ENCODE assay signal across 26 cellular contexts in the genomic region with DNA sequence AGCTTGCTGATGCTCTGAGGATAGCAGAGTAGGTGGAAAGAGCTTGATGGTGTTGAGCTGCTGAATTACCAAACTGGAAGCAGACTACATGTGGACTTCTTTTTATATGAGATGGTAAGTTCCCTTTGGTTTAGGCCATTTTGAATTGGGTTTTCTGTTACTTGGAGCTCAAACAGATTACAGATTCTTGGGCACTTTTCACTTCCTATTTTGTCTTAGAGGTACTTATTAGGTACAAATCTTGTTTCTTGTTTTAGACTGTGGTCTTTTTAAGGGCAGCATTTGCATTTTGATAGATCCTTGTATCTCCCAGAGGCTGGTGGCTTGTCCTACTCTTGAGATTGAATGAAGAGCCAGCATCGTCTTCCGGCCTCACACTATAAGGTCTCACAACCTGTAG.
DNase-seq lines count a peak whose midpoint lies in the region; ATAC-seq, FAIRE-seq and TF ChIP-seq lines count a peak whose summit lies in the region.
"Had no signal": no experiment of that assay in that cellular context is flagged by ENCODE, and none has a peak within 500 bp of the region (broad histone marks: within the 10 kb centered on the region; RNA-seq: fewer than 3 reads in every experiment).

No MANE protein-coding gene starts in this region.

- H3K27me3 Mint-ChIP-seq in memory B cell (peaks cover 7% of the 10 kb centered on the region), neural progenitor cell (ENCODE audit: insufficient read depth, low read depth) (peaks cover 5% of the 10 kb centered on the region)
- H3K27me3 Mint-ChIP-seq: activated naive CD8-positive, alpha-beta T cell treated with anti-CD3 and anti-CD28 coated beads for 36 hours had no signal

- H3K9ac ChIP-seq in BLaER1 (no peak overlapping the region), neural progenitor cell (no peak overlapping the region)
- H3K9ac ChIP-seq: GM23248 had no signal

- H3K4me1 Mint-ChIP-seq in memory B cell, result peaks cover 14% of the 10 kb centered on the region
- H3K4me1 Mint-ChIP-seq in neural progenitor cell, result peaks cover 33% of the 10 kb centered on the region

- H3K79me2 ChIP-seq in neural progenitor cell (ENCODE audit: low read depth), result no peaks in the 10 kb centered on the region

- H3K9me3 ChIP-seq in BLaER1 (no peaks in the 10 kb centered on the region), RWPE2 (ENCODE audit: severe bottlenecking) (no peaks in the 10 kb centered on the region), neural progenitor cell (ENCODE audit: low read depth) (no peaks in the 10 kb centered on the region)
- H3K9me3 ChIP-seq: BE2C, Caco-2, heart left ventricle, tibial nerve had no signal

- peaks cover 5% of the 10 kb centered on the region for H3F3A ChIP-seq in neural progenitor cell (ENCODE audit: low read depth)

- ATAC-seq in RWPE2 (ENCODE audit: low read depth) (no peak), memory B cell (ENCODE audit: low read depth) (peak; percentile 44), HG03097 (IDR thresholded peaks at IDR 0.05; ENCODE audit: low FRiP score, unreplicated experiment) (no peak)
- ATAC-seq: HepG2; sciatic nerve; stimulated activated naive CD8-positive, alpha-beta T cell treated with anti-CD3 and anti-CD28 coated beads, Interleukin-15, amount 100 ng/mL, for 72 hours had no signal

- H3K4me3 Mint-ChIP-seq in memory B cell (no peak overlapping the region), neural progenitor cell (no peak overlapping the region)
- H3K4me3 Mint-ChIP-seq: activated naive CD8-positive, alpha-beta T cell treated with anti-CD3 and anti-CD28 coated beads for 36 hours; stimulated activated naive CD8-positive, alpha-beta T cell treated with anti-CD3 and anti-CD28 coated beads, Interleukin-15, amount 100 ng/mL, for 72 hours had no signal

- H3K4me3 ChIP-seq in BLaER1 (no peak overlapping the region), RWPE2 (ENCODE audit: severe bottlenecking) (no peak overlapping the region), neural progenitor cell (no peak overlapping the region)
- H3K4me3 ChIP-seq: GM23248, heart left ventricle, lung, tibial nerve had no signal

- no peak overlapping the region for H2AFZ ChIP-seq in neural progenitor cell (replicated peaks)
- H2AFZ ChIP-seq: GM23248 had no signal

- peak; percentile 35 for FAIRE-seq in GM19239 (lab: Jason Lieb, UNC)
- FAIRE-seq: astrocyte, HepG2 had no signal

- H3K27ac ChIP-seq in BLaER1 (no peak overlapping the region), RWPE2 (ENCODE audit: poor library complexity, severe bottlenecking) (peak overlapping the region; percentile 100), neural progenitor cell (no peak overlapping the region)
- H3K27ac ChIP-seq: GM23248, heart left ventricle, HL-60 had no signal

- no peaks in the 10 kb centered on the region for H4K20me1 ChIP-seq in BLaER1
- H4K20me1 ChIP-seq in neural progenitor cell (ENCODE audit: low read depth), result no peaks in the 10 kb centered on the region

- H3K27me3 ChIP-seq in BLaER1, result no peaks in the 10 kb centered on the region
- no peaks in the 10 kb centered on the region for H3K27me3 ChIP-seq in RWPE2 (ENCODE audit: insufficient read depth, poor library complexity, severe bottlenecking)
- H3K27me3 ChIP-seq in neural progenitor cell, result no peaks in the 10 kb centered on the region
- H3K27me3 ChIP-seq: BE2C, heart left ventricle, tibial nerve had no signal

- no peaks in the 10 kb centered on the region for H3K36me3 ChIP-seq in BLaER1
- H3K36me3 ChIP-seq in RWPE2 (ENCODE audit: low read depth), result no peaks in the 10 kb centered on the region
- no peaks in the 10 kb centered on the region for H3K36me3 ChIP-seq in neural progenitor cell
- H3K36me3 ChIP-seq: BE2C, heart left ventricle, tibial nerve had no signal

- no peaks in the 10 kb centered on the region for H3K36me3 Mint-ChIP-seq in memory B cell
- peaks cover 5% of the 10 kb centered on the region for H3K36me3 Mint-ChIP-seq in neural progenitor cell
- H3K36me3 Mint-ChIP-seq: activated naive CD8-positive, alpha-beta T cell treated with anti-CD3 and anti-CD28 coated beads for 36 hours had no signal

- H3K27ac Mint-ChIP-seq in memory B cell (no peak overlapping the region), neural progenitor cell (no peak overlapping the region)
- H3K27ac Mint-ChIP-seq: activated naive CD8-positive, alpha-beta T cell treated with anti-CD3 and anti-CD28 coated beads for 36 hours had no signal

- no peaks in the 10 kb centered on the region for H3K9me3 Mint-ChIP-seq in memory B cell
- no peaks in the 10 kb centered on the region for H3K9me3 Mint-ChIP-seq in neural progenitor cell
- H3K9me3 Mint-ChIP-seq: activated naive CD8-positive, alpha-beta T cell treated with anti-CD3 and anti-CD28 coated beads for 36 hours; stimulated activated naive CD8-positive, alpha-beta T cell treated with anti-CD3 and anti-CD28 coated beads, Interleukin-15, amount 100 ng/mL, for 72 hours had no signal

- H3K4me1 ChIP-seq in BLaER1 (peaks cover 19% of the 10 kb centered on the region), RWPE2 (ENCODE audit: insufficient read depth, poor library complexity, severe bottlenecking) (peaks cover 55% of the 10 kb centered on the region), neural progenitor cell (peaks cover 31% of the 10 kb centered on the region)

- TF ChIP-seq CTCF in RWPE2 (IDR thresholded peaks at IDR 0.05; ENCODE audit: poor library complexity, severe bottlenecking) (no peak), neural progenitor cell (IDR thresholded peaks at IDR 0.05) (no peak)

- H3K4me2 ChIP-seq in BLaER1, result peak overlapping the region; percentile 42
- no peak overlapping the region for H3K4me2 ChIP-seq in neural progenitor cell

- no peak for DNase-seq in GM19239 (ENCODE audit: insufficient read length, low spot score)
- DNase-seq in RWPE2 (ENCODE audit: low spot score), result no peak
- no peak for DNase-seq in memory B cell (ENCODE audit: low spot score in 2 of 2)
- no peak for DNase-seq in DMS53 (lab: John Stamatoyannopoulos, UW)
- no peak for DNase-seq in effector CD4-positive, alpha-beta T cell
- no peak for DNase-seq in neural progenitor cell (ENCODE audit: low spot score)
- DNase-seq: activated CD4-positive, alpha-beta T cell treated with anti-CD3 and anti-CD28 coated beads, Interleukin-2, amount 50 U/mL, for 48 hours; activated CD4-positive, CD25-positive, alpha-beta regulatory T cell; activated effector memory CD4-positive, alpha-beta T cell treated with Interleukin-2 at 50 U/mL for 16 hours; activated naive CD8-positive, alpha-beta T cell treated with anti-CD3 and anti-CD28 coated beads for 36 hours; BE2C; Caco-2; GM23248; heart left ventricle; OCI-M1; posterior cingulate gyrus; stimulated activated naive CD8-positive, alpha-beta T cell treated with anti-CD3 and anti-CD28 coated beads, Interleukin-15, amount 100 ng/mL, for 72 hours; T1000 had no signal
